Comparison of ENCODE assay signal across 8 cellular contexts in the genomic region with DNA sequence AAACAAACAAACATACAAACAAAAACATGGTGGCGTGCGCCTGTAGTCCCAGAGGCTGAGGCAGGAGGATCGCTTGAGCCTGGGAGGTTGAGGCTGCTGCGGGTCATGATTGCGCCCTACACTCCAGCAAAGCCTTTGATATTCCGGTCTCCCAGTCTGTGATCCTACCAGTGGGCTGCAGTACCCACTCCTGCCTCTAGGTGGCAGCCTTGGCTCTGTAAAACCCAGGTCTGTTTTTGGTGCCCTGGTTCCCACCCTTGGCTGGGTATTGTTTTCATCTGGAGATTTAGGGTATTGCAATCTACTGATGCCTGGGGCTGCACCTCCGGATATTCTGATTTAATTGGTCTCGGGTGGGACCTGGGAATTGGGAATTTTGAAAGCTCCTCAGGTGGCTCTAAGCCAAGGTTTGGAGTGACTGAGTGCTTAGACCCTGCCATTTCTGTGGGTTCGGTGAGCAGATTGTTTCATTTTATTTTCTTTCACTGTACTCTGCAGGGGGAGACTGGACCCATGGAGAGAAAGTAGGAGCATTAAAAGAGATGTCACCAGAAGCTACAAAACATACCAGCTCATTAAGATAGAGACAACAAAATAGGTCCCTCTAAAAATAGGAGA. TPM values are rescaled to one million over a fixed set of nuclear protein-coding genes. Genes with fewer than 3 reads are reported as not detected.
A peak's percentile ranks its signal among the peaks of the same experiment; 100 is the strongest.
DNase-seq lines count a peak whose midpoint lies in the region; ATAC-seq and TF ChIP-seq lines count a peak whose summit lies in the region.

No MANE protein-coding gene starts in this region.

- H3K36me3 Mint-ChIP-seq in endodermal cell (ENCODE audit: low read depth), result no peaks in the 10 kb centered on the region

- H3K4me3 Mint-ChIP-seq in endodermal cell, result no peak overlapping the region

- H3K4me3 ChIP-seq in endodermal cell (ENCODE audit: low read length), result no peak overlapping the region

- H3K9me3 ChIP-seq in endodermal cell (ENCODE audit: control insufficient read depth, low read length), result no peaks in the 10 kb centered on the region

- DNase-seq in ELR (ENCODE audit: low read depth) (peak; percentile 79), NCI-H774 (lab: John Stamatoyannopoulos, UW) (peak; percentile 3), endodermal cell (peak; percentile 100), midbrain (lab: John Stamatoyannopoulos, UW) (peak; percentile 61)
- peak; percentile 89 for DNase-seq in activated CD8-positive, alpha-beta memory T cell treated with anti-CD3 and anti-CD28 coated beads for 24 hours
- peak; percentile 65 for DNase-seq in stimulated activated CD8-positive, alpha-beta memory T cell treated with anti-CD3 and anti-CD28 coated beads, Interleukin-4, amount 100 ng/mL, for 24 hours (ENCODE audit: low read depth)

- no peaks in the 10 kb centered on the region for H3K27me3 Mint-ChIP-seq in endodermal cell (ENCODE audit: insufficient read depth)

- H3K4me1 ChIP-seq in endodermal cell (ENCODE audit: control insufficient read depth, insufficient read depth, low read length), result no peaks in the 10 kb centered on the region

- H3K9ac ChIP-seq in endodermal cell (ENCODE audit: extremely low read depth, low read length, poor library complexity, severe bottlenecking), result no peak overlapping the region

- peak; percentile 99 for TF ChIP-seq CTCF in endodermal cell (conservative IDR thresholded peaks at IDR 0.05)

- H3K27ac ChIP-seq in endodermal cell (ENCODE audit: low read depth, low read length), result no peak overlapping the region

- peak; percentile 62 for ATAC-seq in HG02981 (IDR thresholded peaks at IDR 0.05; ENCODE audit: unreplicated experiment)
- ATAC-seq in HG02588 (IDR thresholded peaks at IDR 0.05; ENCODE audit: unreplicated experiment), result no peak

- H3K36me3 ChIP-seq in endodermal cell (ENCODE audit: control insufficient read depth, insufficient read depth, low read length), result no peaks in the 10 kb centered on the region

- peaks cover 4% of the 10 kb centered on the region for H3K4me1 Mint-ChIP-seq in endodermal cell

- H3K9me3 Mint-ChIP-seq in endodermal cell, result no peaks in the 10 kb centered on the region

- WGBS in endodermal cell (ENCODE audit: insufficient coverage in 1 of 2, insufficient read length in 1 of 2), 2 experiments, result 58 to 65% methylated on average over 6 to 9 of the region's 9 CpGs

- H3K27me3 ChIP-seq in endodermal cell (ENCODE audit: control insufficient read depth, insufficient read depth, low read length, poor library complexity, severe bottlenecking), result no peaks in the 10 kb centered on the region

- peak overlapping the region; percentile 83 for H3K27ac Mint-ChIP-seq in endodermal cell

RNA-seq across cellular contexts. Expression of a gene that starts 40.5 kb away (rescaled TPM):
- 1 to 10 TPM; 1.7 to 2.0 TPM for total RNA-seq in endodermal cell
- polyA plus RNA-seq in endodermal cell (2013, experiment 1 of 2), result 0.82 TPM
- 1.1 TPM for polyA plus RNA-seq in endodermal cell (2013, experiment 2 of 2)

Comparison
In these comparisons a context has a peak if more than half of its experiments do, and no peak if none do; other contexts are left out.
1. DNase-seq: peak in every context shown above with its lines; median percentile 100 in endodermal cell; 89 in activated CD8-positive, alpha-beta memory T cell treated with anti-CD3 and anti-CD28 coated beads for 24 hours; 79 in ELR; 65 in stimulated activated CD8-positive, alpha-beta memory T cell treated with anti-CD3 and anti-CD28 coated beads, Interleukin-4, amount 100 ng/mL, for 24 hours; 61 in midbrain; 3 in NCI-H774.